In the genomic region with DNA sequence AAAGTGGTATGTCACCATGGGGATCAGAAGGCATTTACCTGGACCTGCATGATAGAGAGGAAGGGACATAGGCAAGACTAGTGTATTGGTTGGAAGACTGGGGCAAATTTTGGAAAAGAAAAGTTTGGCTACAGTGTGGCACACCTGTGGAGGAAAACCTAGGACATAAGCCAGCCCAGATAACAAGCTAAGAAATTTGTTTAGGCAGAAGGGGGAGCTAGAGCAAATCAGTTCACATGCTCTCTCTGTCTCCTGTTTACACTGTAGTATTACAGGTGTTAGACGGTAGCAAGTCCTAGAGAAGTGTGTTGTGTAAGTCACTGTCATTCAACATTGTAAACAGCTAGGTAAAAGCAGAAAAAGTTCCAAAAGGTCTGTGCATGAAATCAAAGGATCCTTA, we compare ENCODE assay signal across 2 cellular contexts.
TF ChIP-seq lines count a peak whose summit lies in the region.

No MANE protein-coding gene starts in this region.

TF ChIP-seq in GM12878, 131 proteins besides CTCF, POLR2A, EP300 and RAD21:
- TF ChIP-seq MTA3 (IDR thresholded peaks at IDR 0.05; ENCODE audit: borderline replicate concordance, low read length) (no peak), SMC3 (IDR thresholded peaks at IDR 0.05; ENCODE audit: borderline replicate concordance, low read length) (peak; percentile 42; the same call in 1 of the 2 replicates)

TF ChIP-seq in HepG2, 621 proteins besides CTCF, POLR2A, EP300 and RAD21:
- TF ChIP-seq, protein P1, sequence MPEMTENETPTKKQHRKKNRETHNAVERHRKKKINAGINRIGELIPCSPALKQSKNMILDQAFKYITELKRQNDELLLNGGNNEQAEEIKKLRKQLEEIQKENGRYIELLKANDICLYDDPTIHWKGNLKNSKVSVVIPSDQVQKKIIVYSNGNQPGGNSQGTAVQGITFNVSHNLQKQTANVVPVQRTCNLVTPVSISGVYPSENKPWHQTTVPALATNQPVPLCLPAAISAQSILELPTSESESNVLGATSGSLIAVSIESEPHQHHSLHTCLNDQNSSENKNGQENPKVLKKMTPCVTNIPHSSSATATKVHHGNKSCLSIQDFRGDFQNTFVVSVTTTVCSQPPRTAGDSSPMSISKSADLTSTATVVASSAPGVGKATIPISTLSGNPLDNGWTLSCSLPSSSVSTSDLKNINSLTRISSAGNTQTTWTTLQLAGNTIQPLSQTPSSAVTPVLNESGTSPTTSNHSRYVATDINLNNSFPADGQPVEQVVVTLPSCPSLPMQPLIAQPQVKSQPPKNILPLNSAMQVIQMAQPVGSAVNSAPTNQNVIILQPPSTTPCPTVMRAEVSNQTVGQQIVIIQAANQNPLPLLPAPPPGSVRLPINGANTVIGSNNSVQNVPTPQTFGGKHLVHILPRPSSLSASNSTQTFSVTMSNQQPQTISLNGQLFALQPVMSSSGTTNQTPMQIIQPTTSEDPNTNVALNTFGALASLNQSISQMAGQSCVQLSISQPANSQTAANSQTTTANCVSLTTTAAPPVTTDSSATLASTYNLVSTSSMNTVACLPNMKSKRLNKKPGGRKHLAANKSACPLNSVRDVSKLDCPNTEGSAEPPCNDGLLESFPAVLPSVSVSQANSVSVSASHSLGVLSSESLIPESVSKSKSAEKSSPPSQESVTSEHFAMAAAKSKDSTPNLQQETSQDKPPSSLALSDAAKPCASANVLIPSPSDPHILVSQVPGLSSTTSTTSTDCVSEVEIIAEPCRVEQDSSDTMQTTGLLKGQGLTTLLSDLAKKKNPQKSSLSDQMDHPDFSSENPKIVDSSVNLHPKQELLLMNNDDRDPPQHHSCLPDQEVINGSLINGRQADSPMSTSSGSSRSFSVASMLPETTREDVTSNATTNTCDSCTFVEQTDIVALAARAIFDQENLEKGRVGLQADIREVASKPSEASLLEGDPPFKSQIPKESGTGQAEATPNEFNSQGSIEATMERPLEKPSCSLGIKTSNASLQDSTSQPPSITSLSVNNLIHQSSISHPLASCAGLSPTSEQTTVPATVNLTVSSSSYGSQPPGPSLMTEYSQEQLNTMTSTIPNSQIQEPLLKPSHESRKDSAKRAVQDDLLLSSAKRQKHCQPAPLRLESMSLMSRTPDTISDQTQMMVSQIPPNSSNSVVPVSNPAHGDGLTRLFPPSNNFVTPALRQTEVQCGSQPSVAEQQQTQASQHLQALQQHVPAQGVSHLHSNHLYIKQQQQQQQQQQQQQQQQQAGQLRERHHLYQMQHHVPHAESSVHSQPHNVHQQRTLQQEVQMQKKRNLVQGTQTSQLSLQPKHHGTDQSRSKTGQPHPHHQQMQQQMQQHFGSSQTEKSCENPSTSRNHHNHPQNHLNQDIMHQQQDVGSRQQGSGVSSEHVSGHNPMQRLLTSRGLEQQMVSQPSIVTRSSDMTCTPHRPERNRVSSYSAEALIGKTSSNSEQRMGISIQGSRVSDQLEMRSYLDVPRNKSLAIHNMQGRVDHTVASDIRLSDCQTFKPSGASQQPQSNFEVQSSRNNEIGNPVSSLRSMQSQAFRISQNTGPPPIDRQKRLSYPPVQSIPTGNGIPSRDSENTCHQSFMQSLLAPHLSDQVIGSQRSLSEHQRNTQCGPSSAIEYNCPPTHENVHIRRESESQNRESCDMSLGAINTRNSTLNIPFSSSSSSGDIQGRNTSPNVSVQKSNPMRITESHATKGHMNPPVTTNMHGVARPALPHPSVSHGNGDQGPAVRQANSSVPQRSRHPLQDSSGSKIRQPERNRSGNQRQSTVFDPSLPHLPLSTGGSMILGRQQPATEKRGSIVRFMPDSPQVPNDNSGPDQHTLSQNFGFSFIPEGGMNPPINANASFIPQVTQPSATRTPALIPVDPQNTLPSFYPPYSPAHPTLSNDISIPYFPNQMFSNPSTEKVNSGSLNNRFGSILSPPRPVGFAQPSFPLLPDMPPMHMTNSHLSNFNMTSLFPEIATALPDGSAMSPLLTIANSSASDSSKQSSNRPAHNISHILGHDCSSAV (CRISPR knock-in tag; IDR thresholded peaks at IDR 0.05; ENCODE audit: borderline replicate concordance): 0 out of 2 replicates have a peak, but pooled peaks have one; percentile 48
- TF ChIP-seq FOXK1 (CRISPR knock-in tag; IDR thresholded peaks at IDR 0.05; ENCODE audit: borderline replicate concordance, low read depth) (peak; percentile 28; the same call in 1 of the 2 replicates), ZNF292 (CRISPR knock-in tag; IDR thresholded peaks at IDR 0.05; ENCODE audit: borderline replicate concordance, low read depth) (no peak), STAG1 (CRISPR knock-in tag; IDR thresholded peaks at IDR 0.05) (peak; percentile 75), FOXA1 (IDR thresholded peaks at IDR 0.05) (no peak), FOXA1 (CRISPR knock-in tag; IDR thresholded peaks at IDR 0.05) (peak; percentile 72), ZNF432 (CRISPR knock-in tag; IDR thresholded peaks at IDR 0.05; ENCODE audit: borderline replicate concordance) (no peak), SMC3 (IDR thresholded peaks at IDR 0.05; ENCODE audit: low read length) (peak; percentile 79), FOXA3 (CRISPR knock-in tag; IDR thresholded peaks at IDR 0.05) (peak; percentile 80), PRMT3 (CRISPR knock-in tag; IDR thresholded peaks at IDR 0.05; ENCODE audit: borderline replicate concordance, low read depth) (no peak), PCBP2 (optimal IDR thresholded peaks at IDR 0.05; ENCODE audit: low read depth, low read length, poor library complexity, severe bottlenecking) (no peak)
- TF ChIP-seq, protein P2, sequence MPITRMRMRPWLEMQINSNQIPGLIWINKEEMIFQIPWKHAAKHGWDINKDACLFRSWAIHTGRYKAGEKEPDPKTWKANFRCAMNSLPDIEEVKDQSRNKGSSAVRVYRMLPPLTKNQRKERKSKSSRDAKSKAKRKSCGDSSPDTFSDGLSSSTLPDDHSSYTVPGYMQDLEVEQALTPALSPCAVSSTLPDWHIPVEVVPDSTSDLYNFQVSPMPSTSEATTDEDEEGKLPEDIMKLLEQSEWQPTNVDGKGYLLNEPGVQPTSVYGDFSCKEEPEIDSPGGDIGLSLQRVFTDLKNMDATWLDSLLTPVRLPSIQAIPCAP (CRISPR knock-in tag; IDR thresholded peaks at IDR 0.05; ENCODE audit: low read depth): no peak
- TF ChIP-seq, protein P3, sequence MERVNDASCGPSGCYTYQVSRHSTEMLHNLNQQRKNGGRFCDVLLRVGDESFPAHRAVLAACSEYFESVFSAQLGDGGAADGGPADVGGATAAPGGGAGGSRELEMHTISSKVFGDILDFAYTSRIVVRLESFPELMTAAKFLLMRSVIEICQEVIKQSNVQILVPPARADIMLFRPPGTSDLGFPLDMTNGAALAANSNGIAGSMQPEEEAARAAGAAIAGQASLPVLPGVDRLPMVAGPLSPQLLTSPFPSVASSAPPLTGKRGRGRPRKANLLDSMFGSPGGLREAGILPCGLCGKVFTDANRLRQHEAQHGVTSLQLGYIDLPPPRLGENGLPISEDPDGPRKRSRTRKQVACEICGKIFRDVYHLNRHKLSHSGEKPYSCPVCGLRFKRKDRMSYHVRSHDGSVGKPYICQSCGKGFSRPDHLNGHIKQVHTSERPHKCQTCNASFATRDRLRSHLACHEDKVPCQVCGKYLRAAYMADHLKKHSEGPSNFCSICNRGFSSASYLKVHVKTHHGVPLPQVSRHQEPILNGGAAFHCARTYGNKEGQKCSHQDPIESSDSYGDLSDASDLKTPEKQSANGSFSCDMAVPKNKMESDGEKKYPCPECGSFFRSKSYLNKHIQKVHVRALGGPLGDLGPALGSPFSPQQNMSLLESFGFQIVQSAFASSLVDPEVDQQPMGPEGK (CRISPR knock-in tag; IDR thresholded peaks at IDR 0.05): no peak
- TF ChIP-seq, protein P4, sequence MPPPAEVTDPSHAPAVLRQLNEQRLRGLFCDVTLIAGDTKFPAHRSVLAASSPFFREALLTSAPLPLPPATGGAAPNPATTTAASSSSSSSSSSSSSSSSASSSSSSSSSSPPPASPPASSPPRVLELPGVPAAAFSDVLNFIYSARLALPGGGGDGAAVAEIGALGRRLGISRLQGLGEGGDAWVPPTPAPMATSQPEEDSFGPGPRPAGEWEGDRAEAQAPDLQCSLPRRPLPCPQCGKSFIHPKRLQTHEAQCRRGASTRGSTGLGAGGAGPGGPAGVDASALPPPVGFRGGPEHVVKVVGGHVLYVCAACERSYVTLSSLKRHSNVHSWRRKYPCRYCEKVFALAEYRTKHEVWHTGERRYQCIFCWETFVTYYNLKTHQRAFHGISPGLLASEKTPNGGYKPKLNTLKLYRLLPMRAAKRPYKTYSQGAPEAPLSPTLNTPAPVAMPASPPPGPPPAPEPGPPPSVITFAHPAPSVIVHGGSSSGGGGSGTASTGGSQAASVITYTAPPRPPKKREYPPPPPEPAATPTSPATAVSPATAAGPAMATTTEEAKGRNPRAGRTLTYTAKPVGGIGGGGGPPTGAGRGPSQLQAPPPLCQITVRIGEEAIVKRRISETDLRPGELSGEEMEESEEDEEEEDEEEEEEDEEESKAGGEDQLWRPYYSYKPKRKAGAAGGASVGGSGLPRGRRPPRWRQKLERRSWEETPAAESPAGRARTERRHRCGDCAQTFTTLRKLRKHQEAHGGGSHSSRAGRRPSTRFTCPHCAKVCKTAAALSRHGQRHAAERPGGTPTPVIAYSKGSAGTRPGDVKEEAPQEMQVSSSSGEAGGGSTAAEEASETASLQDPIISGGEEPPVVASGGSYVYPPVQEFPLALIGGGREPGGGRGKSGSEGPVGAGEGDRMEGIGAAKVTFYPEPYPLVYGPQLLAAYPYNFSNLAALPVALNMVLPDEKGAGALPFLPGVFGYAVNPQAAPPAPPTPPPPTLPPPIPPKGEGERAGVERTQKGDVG (CRISPR knock-in tag; IDR thresholded peaks at IDR 0.05; ENCODE audit: borderline replicate concordance): no peak
